22 cellular contexts compared by ENCODE assay signal in the genomic region with DNA sequence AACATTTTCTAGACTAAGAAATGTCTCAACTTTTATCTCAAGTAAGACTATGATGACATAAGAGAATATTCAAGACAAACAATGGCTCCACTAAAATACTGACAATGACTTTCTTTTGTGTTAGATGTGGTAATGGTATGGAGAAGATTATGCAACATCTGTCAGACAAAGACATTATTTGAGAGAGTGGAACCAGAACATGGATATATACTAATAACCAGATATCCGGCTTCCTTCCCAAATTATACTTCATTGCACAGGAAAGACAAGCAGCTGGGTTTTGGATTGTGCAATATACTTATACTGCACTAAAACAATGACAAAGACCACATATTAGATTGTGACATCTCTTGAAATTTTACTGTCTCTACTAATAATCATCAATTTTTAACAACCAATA.
DNase-seq lines count a peak whose midpoint lies in the region; ATAC-seq, FAIRE-seq and TF ChIP-seq lines count a peak whose summit lies in the region.
"Had no signal": no experiment of that assay in that cellular context is flagged by ENCODE, and none has a peak within 500 bp of the region (broad histone marks: within the 10 kb centered on the region; RNA-seq: fewer than 3 reads in every experiment).

No MANE protein-coding gene starts in this region.

- H3K27me3 ChIP-seq in HepG2 (ENCODE audit: control insufficient read depth in 1 of 2, insufficient read depth in 2 of 2, low read length in 2 of 2) (no peaks in the 10 kb centered on the region), right lobe of liver (no peaks in the 10 kb centered on the region), upper lobe of right lung (no peaks in the 10 kb centered on the region)
- H3K27me3 ChIP-seq: ascending aorta, foreskin keratinocyte had no signal

- TF ChIP-seq CTCF in HepG2 (CRISPR knock-in tag; IDR thresholded peaks at IDR 0.05) (no peak), right lobe of liver (IDR thresholded peaks at IDR 0.05) (no peak), upper lobe of right lung (IDR thresholded peaks at IDR 0.05) (no peak)

- intact Hi-C loops in HepG2 (cut with micrococcal nuclease; ENCODE audit: unreplicated experiment) (no loop called here), right lobe of liver (cut with DNase I) (no loop called here), upper lobe of right lung (cut with DNase I) (no loop called here)

- H3K36me3 ChIP-seq in HepG2 (replicated peaks in 1 of 2; ENCODE audit: control insufficient read depth in 1 of 2, insufficient read depth in 2 of 2, low read length in 2 of 2) (no peaks in the 10 kb centered on the region), right lobe of liver (no peaks in the 10 kb centered on the region), SK-N-MC (ENCODE audit: insufficient read depth, low read length) (no peaks in the 10 kb centered on the region), upper lobe of right lung (no peaks in the 10 kb centered on the region)
- H3K36me3 ChIP-seq: ascending aorta had no signal

- DNase-seq in HepG2 (ENCODE audit: low spot score) (no peak), right lobe of liver (no peak), SK-N-MC (ENCODE audit: low read depth, low spot score) (peak; percentile 73), fibroblast of gingiva (ENCODE audit: low read depth) (peak; percentile 19), upper lobe of right lung (no peak)
- DNase-seq in stimulated activated naive CD4-positive, alpha-beta T cell (lab: John Stamatoyannopoulos, UW), result no peak
- DNase-seq in stimulated activated CD4-positive, alpha-beta T cell treated with anti-CD3 and anti-CD28 coated beads, Interleukin-12 subunit alpha, Interleukin-12 subunit beta, amount 100 ng/mL, for 4 hours, result no peak
- DNase-seq: activated CD4-positive, alpha-beta T cell treated with anti-CD3 and anti-CD28 coated beads, Interleukin-2, amount 10 ng/mL, durations not matched to agents 24 days and 14 days; CD4-positive, alpha-beta T cell; DMS79; kidney glomerular epithelial cell; NCI-H1048; NCI-H2081 treated with DMSO at 0.1 percent for 48 hours; NCI-H524; posterior cingulate gyrus had no signal

- TF ChIP-seq POLR2A in HepG2 (IDR thresholded peaks at IDR 0.05; ENCODE audit: insufficient read depth in 1 of 2, low read depth in 2 of 2, low read length in 2 of 2), result no peak
- no peak for TF ChIP-seq POLR2A in right lobe of liver (IDR thresholded peaks at IDR 0.05)

- no peaks in the 10 kb centered on the region for H3K4me1 ChIP-seq in HepG2 (ENCODE audit: insufficient read depth, low read length)
- no peaks in the 10 kb centered on the region for H3K4me1 ChIP-seq in right lobe of liver
- H3K4me1 ChIP-seq in upper lobe of right lung, result no peaks in the 10 kb centered on the region
- H3K4me1 ChIP-seq: A549, ascending aorta, foreskin keratinocyte had no signal

- WGBS in HepG2 (ENCODE audit: low lambda C conversion rate), result 6% methylated on average over 1 of the region's 1 CpG
- 50% methylated on average over 1 of the region's 1 CpG for WGBS in right lobe of liver (ENCODE audit: insufficient coverage, low coverage, low lambda C conversion rate, missing lambda C conversion rate)

- BruUV-seq in HepG2 (replicated peaks; lab: Mats Ljungman, UMichigan), result no TSS peak

- in situ Hi-C loops in HepG2 (cut with HindIII; ENCODE audit: extremely low pct_ligation_motif_present, low pct_unique_long_range_greater_than_20kb), result no loop called here

- no peaks in the 10 kb centered on the region for H4K20me1 ChIP-seq in HepG2 (ENCODE audit: insufficient read depth, low read length)

- no peak overlapping the region for H2AFZ ChIP-seq in HepG2 (ENCODE audit: low read length)
- H2AFZ ChIP-seq: GM23338 had no signal

- TF ChIP-seq EP300 in HepG2 (IDR thresholded peaks at IDR 0.05; ENCODE audit: low read depth in 2 of 2, low read length in 2 of 2), result no peak
- TF ChIP-seq EP300 in HepG2 (CRISPR knock-in tag; IDR thresholded peaks at IDR 0.05; ENCODE audit: borderline replicate concordance), result no peak

- no peaks in the 10 kb centered on the region for H3K79me2 ChIP-seq in HepG2 (ENCODE audit: insufficient read depth, low read length)

- ATAC-seq in HepG2 (no peak), right lobe of liver (no peak), upper lobe of right lung (no peak), GM18867 (IDR thresholded peaks at IDR 0.05; ENCODE audit: unreplicated experiment) (no peak)
- ATAC-seq: A549, foreskin keratinocyte, GM23338 had no signal

- no peak for TF ChIP-seq RAD21 in HepG2 (CRISPR knock-in tag; IDR thresholded peaks at IDR 0.05)

- no peak overlapping the region for H3K4me3 ChIP-seq in HepG2 (replicated peaks in 1 of 3; ENCODE audit: insufficient read depth in 1 of 3, low read depth in 2 of 3, low read length in 3 of 3)
- no peak overlapping the region for H3K4me3 ChIP-seq in right lobe of liver
- H3K4me3 ChIP-seq in SK-N-MC, result no peak overlapping the region
- H3K4me3 ChIP-seq in upper lobe of right lung, result no peak overlapping the region
- H3K4me3 ChIP-seq: A549, ascending aorta, GM23338, smooth muscle cell had no signal

- H3K27ac ChIP-seq in HepG2 (ENCODE audit: extremely low read length, insufficient read depth, low read length), result no peak overlapping the region
- no peak overlapping the region for H3K27ac ChIP-seq in right lobe of liver
- H3K27ac ChIP-seq in SK-N-MC, result no peak overlapping the region
- H3K27ac ChIP-seq in upper lobe of right lung, result no peak overlapping the region
- H3K27ac ChIP-seq: A549, ascending aorta, foreskin keratinocyte had no signal

- H3K4me2 ChIP-seq in HepG2 (ENCODE audit: low read depth, low read length), result no peak overlapping the region
- H3K4me2 ChIP-seq: A549, GM23338, smooth muscle cell had no signal

- FAIRE-seq in HepG2 (lab: Jason Lieb, UNC), result no peak
- FAIRE-seq: A549, endometrium had no signal

- POLR2A ChIA-PET in HepG2 (lab: Yijun Ruan, JAX), result no interaction called here

- no peaks in the 10 kb centered on the region for H3K9me3 ChIP-seq in HepG2 (ENCODE audit: low read length)
- H3K9me3 ChIP-seq in right lobe of liver, result no peaks in the 10 kb centered on the region
- no peaks in the 10 kb centered on the region for H3K9me3 ChIP-seq in SK-N-MC (ENCODE audit: low read depth, low read length)
- no peaks in the 10 kb centered on the region for H3K9me3 ChIP-seq in upper lobe of right lung
- H3K9me3 ChIP-seq: A549, ascending aorta had no signal

- no peak overlapping the region for H3K9ac ChIP-seq in HepG2 (ENCODE audit: insufficient read depth, low read depth, low read length)
- no peak overlapping the region for H3K9ac ChIP-seq in SK-N-MC (ENCODE audit: insufficient read length)

- CTCF ChIA-PET in HepG2 (lab: Yijun Ruan, JAX; ENCODE audit: low intra/inter-chr PET ratio, low total read pairs), result no interaction called here

TF ChIP-seq in HepG2, 621 proteins besides CTCF, POLR2A, EP300 and RAD21:
- TF ChIP-seq CEBPB (IDR thresholded peaks at IDR 0.05; ENCODE audit: borderline replicate concordance, low read depth, low read length), result peak; percentile 43; the same call in 1 of the 2 replicates
- TF ChIP-seq HES4 (CRISPR knock-in tag; IDR thresholded peaks at IDR 0.05; ENCODE audit: borderline replicate concordance), result no peak
- TF ChIP-seq ATF7 (IDR thresholded peaks at IDR 0.05), result 0 out of 2 replicates have a peak, but pooled peaks have one; percentile 11
- no peak for TF ChIP-seq ATF7 (CRISPR knock-in tag; IDR thresholded peaks at IDR 0.05)

Comparison
In these comparisons a context has a peak if more than half of its experiments do, and no peak if none do; other contexts are left out.
1. DNase-seq: peak in SK-N-MC (single experiment) and fibroblast of gingiva (single experiment); none in HepG2 (single experiment), right lobe of liver (0 of 3), stimulated activated naive CD4-positive, alpha-beta T cell (0 of 6), upper lobe of right lung (single experiment) and stimulated activated CD4-positive, alpha-beta T cell treated with anti-CD3 and anti-CD28 coated beads, Interleukin-12 subunit alpha, Interleukin-12 subunit beta, amount 100 ng/mL, for 4 hours (single experiment).